ENCODE assay signal across 35 cellular contexts in the genomic region with DNA sequence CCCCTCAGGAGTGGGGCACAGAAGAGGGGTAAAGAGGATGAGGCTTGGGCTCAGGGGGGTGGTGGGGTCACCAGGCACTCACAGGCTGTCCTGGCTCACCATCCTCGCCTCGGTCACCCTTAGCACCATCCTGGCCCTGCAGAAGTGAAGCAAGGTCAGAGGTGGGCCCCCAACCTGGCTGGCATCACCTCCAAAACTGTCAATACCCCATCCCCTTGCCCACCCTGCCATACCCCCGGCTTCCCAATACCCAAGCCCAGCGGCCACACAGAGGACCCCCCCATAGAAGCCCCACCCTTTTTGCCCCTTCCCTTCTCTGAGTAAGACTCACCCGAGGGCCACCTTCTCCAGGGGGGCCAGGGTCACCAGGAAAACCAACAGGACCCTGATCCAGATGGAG.
"Had no signal": no experiment of that assay in that cellular context is flagged by ENCODE, and none has a peak within 500 bp of the region (broad histone marks: within the 10 kb centered on the region; RNA-seq: fewer than 3 reads in every experiment).

No MANE protein-coding gene starts in this region.

- H3K27ac ChIP-seq: SJCRH30, SK-N-MC, WERI-Rb-1 had no signal

- H3K9me3 Mint-ChIP-seq: activated CD4-positive, alpha-beta memory T cell treated with anti-CD3 and anti-CD28 coated beads, Interleukin-2, amount 10 ng/mL, durations not matched to agents 7 days and 5 days; activated naive CD4-positive, alpha-beta T cell treated with anti-CD3 and anti-CD28 coated beads, Interleukin-2, amount 10 ng/mL, durations not matched to agents 7 days and 5 days; activated naive CD8-positive, alpha-beta T cell treated with anti-CD3 and anti-CD28 coated beads, Interleukin-2, amount 50 U/mL, for 24 hours; brain had no signal

- H3K27me3 Mint-ChIP-seq: activated CD8-positive, alpha-beta memory T cell treated with anti-CD3 and anti-CD28 coated beads, Interleukin-2, amount 10 ng/mL, durations not matched to agents 7 days and 5 days; activated naive CD8-positive, alpha-beta T cell; activated naive CD8-positive, alpha-beta T cell treated with anti-CD3 and anti-CD28 coated beads, Interleukin-2, amount 50 U/mL, for 24 hours had no signal

- H3K4me1 Mint-ChIP-seq: activated CD4-positive, alpha-beta memory T cell treated with anti-CD3 and anti-CD28 coated beads, Interleukin-2, amount 10 ng/mL, durations not matched to agents 7 days and 5 days; activated CD8-positive, alpha-beta memory T cell treated with anti-CD3 and anti-CD28 coated beads, Interleukin-2, amount 10 ng/mL, durations not matched to agents 7 days and 5 days; activated naive CD4-positive, alpha-beta T cell treated with anti-CD3 and anti-CD28 coated beads, Interleukin-2, amount 10 ng/mL, durations not matched to agents 7 days and 5 days; activated naive CD8-positive, alpha-beta T cell treated with anti-CD3 and anti-CD28 coated beads, Interleukin-2, amount 50 U/mL, for 24 hours; brain had no signal

- H3K9me3 ChIP-seq: MG63, SJCRH30 had no signal

- H3K4me3 ChIP-seq: MG63, SJCRH30, SK-N-MC had no signal

- ATAC-seq: activated CD8-positive, alpha-beta memory T cell treated with anti-CD3 and anti-CD28 coated beads, Interleukin-2, amount 10 ng/mL, durations not matched to agents 7 days and 5 days; activated naive CD8-positive, alpha-beta T cell treated with anti-CD3 and anti-CD28 coated beads, Interleukin-2, amount 50 U/mL, for 24 hours; PC-3 had no signal

- H3K4me1 ChIP-seq: SJCRH30 had no signal

- H3K4me3 Mint-ChIP-seq: activated CD4-positive, alpha-beta memory T cell treated with anti-CD3 and anti-CD28 coated beads, Interleukin-2, amount 10 ng/mL, durations not matched to agents 7 days and 5 days; activated CD8-positive, alpha-beta memory T cell treated with anti-CD3 and anti-CD28 coated beads, Interleukin-2, amount 10 ng/mL, durations not matched to agents 7 days and 5 days; activated naive CD4-positive, alpha-beta T cell treated with anti-CD3 and anti-CD28 coated beads, Interleukin-2, amount 10 ng/mL, durations not matched to agents 7 days and 5 days; activated naive CD8-positive, alpha-beta T cell; activated naive CD8-positive, alpha-beta T cell treated with anti-CD3 and anti-CD28 coated beads, Interleukin-2, amount 50 U/mL, for 24 hours; brain had no signal

- DNase-seq: activated CD4-positive, alpha-beta memory T cell treated with anti-CD3 and anti-CD28 coated beads, Interleukin-2, amount 10 ng/mL, durations not matched to agents 7 days and 5 days; activated CD4-positive, alpha-beta T cell treated with anti-CD3 and anti-CD28 coated beads for 1 hour; activated CD4-positive, alpha-beta T cell treated with anti-CD3 and anti-CD28 coated beads for 48 hours; activated CD4-positive, CD25-positive, alpha-beta regulatory T cell; activated CD8-positive, alpha-beta memory T cell treated with anti-CD3 and anti-CD28 coated beads for 24 hours; activated CD8-positive, alpha-beta memory T cell treated with anti-CD3 and anti-CD28 coated beads, Interleukin-2, amount 10 ng/mL, durations not matched to agents 7 days and 5 days; activated CD8-positive, alpha-beta memory T cell treated with anti-CD3 and anti-CD28 coated beads, Interleukin-2, amount 50 U/mL, for 48 hours; activated effector memory CD4-positive, alpha-beta T cell treated with Interleukin-2 at 50 U/mL for 16 hours; activated naive CD4-positive, alpha-beta T cell treated with anti-CD3 and anti-CD28 coated beads, Interleukin-2, amount 10 ng/mL, durations not matched to agents 7 days and 5 days; activated naive CD8-positive, alpha-beta T cell treated with anti-CD3 and anti-CD28 coated beads, Interleukin-2, amount 50 U/mL, for 24 hours; activated T-cell treated with anti-CD3 and anti-CD28 coated beads, Interleukin-2, amount 50 U/mL, for 48 hours; anterior cingulate cortex; caudate nucleus; Kasumi-1; KG1; MG63; NCI-H1048; NCI-H1105 treated with DMSO at 0.1 percent for 48 hours; NCI-H1436 treated with DMSO at 0.1 percent for 48 hours; NCI-H1694 treated with DMSO at 0.1 percent for 48 hours; NCI-H2029 treated with DMSO at 0.1 percent for 48 hours; NCI-H2107; NCI-H2171; NCI-H510A; NCI-H526; NCI-H748 treated with DMSO at 0.1 percent for 48 hours; NK-92 treated with Interleukin-12 subunit alpha and Interleukin-12 subunit beta, amount 100 ng/mL, for 24 hours; PC-3; SHP77; SJCRH30; T1000; WERI-Rb-1 had no signal

- H3K27ac Mint-ChIP-seq: activated CD4-positive, alpha-beta memory T cell treated with anti-CD3 and anti-CD28 coated beads, Interleukin-2, amount 10 ng/mL, durations not matched to agents 7 days and 5 days; activated CD8-positive, alpha-beta memory T cell treated with anti-CD3 and anti-CD28 coated beads, Interleukin-2, amount 10 ng/mL, durations not matched to agents 7 days and 5 days; activated naive CD4-positive, alpha-beta T cell treated with anti-CD3 and anti-CD28 coated beads, Interleukin-2, amount 10 ng/mL, durations not matched to agents 7 days and 5 days; activated naive CD8-positive, alpha-beta T cell; activated naive CD8-positive, alpha-beta T cell treated with anti-CD3 and anti-CD28 coated beads, Interleukin-2, amount 50 U/mL, for 24 hours had no signal

- H3K27me3 ChIP-seq: MG63, SJCRH30 had no signal

- H3K36me3 Mint-ChIP-seq: activated CD8-positive, alpha-beta memory T cell treated with anti-CD3 and anti-CD28 coated beads, Interleukin-2, amount 10 ng/mL, durations not matched to agents 7 days and 5 days; activated naive CD4-positive, alpha-beta T cell treated with anti-CD3 and anti-CD28 coated beads, Interleukin-2, amount 10 ng/mL, durations not matched to agents 7 days and 5 days; activated naive CD8-positive, alpha-beta T cell; brain had no signal

- H3K36me3 ChIP-seq: MG63, SJCRH30, WERI-Rb-1 had no signal
